ENCODE assay signal across 20 cellular contexts in the genomic region with DNA sequence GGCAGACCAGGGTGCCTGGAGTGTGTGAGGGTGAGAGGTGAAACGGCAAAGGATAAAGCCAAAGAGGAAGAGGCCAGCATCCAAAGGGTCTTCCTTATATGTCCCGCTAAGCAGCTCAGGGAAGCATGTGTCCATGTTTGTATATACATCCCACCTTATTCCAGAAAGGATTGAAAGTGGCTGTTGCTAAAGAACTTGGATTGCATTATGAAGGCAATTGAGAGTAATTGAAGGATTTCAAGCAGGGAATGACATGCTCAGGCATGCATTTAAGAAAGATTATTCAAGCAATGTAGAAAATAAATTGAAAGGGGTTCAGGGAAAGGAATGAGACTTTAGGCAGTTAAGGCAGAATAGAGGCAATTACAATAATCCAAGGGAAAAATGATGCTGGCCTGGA.
"Had no signal": no experiment of that assay in that cellular context is flagged by ENCODE, and none has a peak within 500 bp of the region (broad histone marks: within the 10 kb centered on the region; RNA-seq: fewer than 3 reads in every experiment).

No MANE protein-coding gene starts in this region.

- H3K27me3 ChIP-seq: esophagus muscularis mucosa, gastrocnemius medialis, neural progenitor cell, pancreas, stomach, transverse colon had no signal

- H3K4me1 Mint-ChIP-seq: natural killer cell, neural progenitor cell had no signal

- H3K36me3 ChIP-seq: esophagus muscularis mucosa, gastrocnemius medialis, heart right ventricle, neural progenitor cell, pancreas, stomach, thoracic aorta, transverse colon had no signal

- ATAC-seq: gastrocnemius medialis, heart right ventricle, left lobe of liver, natural killer cell, pancreas, right cardiac atrium had no signal

- H3K27ac Mint-ChIP-seq: natural killer cell, neural progenitor cell, progenitor cell of endocrine pancreas had no signal

- H3K9me3 Mint-ChIP-seq: neural progenitor cell had no signal

- H3K4me1 ChIP-seq: esophagus muscularis mucosa, gastrocnemius medialis, heart right ventricle, neural progenitor cell, pancreas, stomach, transverse colon had no signal

- H3K9ac ChIP-seq: neural progenitor cell had no signal

- H3K36me3 Mint-ChIP-seq: natural killer cell, neural progenitor cell had no signal

- DNase-seq: effector memory CD4-positive, alpha-beta T cell; gastrocnemius medialis; heart right ventricle; hypothalamus; natural killer cell; occipital lobe; pancreas; right cardiac atrium; small intestine; stimulated activated CD4-positive, alpha-beta T cell treated with anti-CD3 and anti-CD28 coated beads, Interleukin-12 subunit alpha, Interleukin-12 subunit beta, amount 100 ng/mL, for 4 hours; stimulated activated naive CD4-positive, alpha-beta T cell; stomach; substantia nigra; transverse colon had no signal

- H3K9me3 ChIP-seq: esophagus muscularis mucosa, gastrocnemius medialis, heart right ventricle, pancreas, stomach, thoracic aorta, transverse colon had no signal

- H3K4me2 ChIP-seq: neural progenitor cell had no signal

- H2AFZ ChIP-seq: neural progenitor cell had no signal

- H3K27me3 Mint-ChIP-seq: progenitor cell of endocrine pancreas had no signal

- H3K4me3 Mint-ChIP-seq: natural killer cell, neural progenitor cell had no signal

- H3K27ac ChIP-seq: epithelial cell of prostate, esophagus muscularis mucosa, gastrocnemius medialis, heart right ventricle, neural progenitor cell, pancreas, stomach, thoracic aorta, transverse colon had no signal

- H3K4me3 ChIP-seq: esophagus muscularis mucosa, gastrocnemius medialis, heart right ventricle, neural progenitor cell, pancreas, stomach, thoracic aorta, transverse colon had no signal
